1 cellular context compared by ENCODE assay signal in the genomic region with DNA sequence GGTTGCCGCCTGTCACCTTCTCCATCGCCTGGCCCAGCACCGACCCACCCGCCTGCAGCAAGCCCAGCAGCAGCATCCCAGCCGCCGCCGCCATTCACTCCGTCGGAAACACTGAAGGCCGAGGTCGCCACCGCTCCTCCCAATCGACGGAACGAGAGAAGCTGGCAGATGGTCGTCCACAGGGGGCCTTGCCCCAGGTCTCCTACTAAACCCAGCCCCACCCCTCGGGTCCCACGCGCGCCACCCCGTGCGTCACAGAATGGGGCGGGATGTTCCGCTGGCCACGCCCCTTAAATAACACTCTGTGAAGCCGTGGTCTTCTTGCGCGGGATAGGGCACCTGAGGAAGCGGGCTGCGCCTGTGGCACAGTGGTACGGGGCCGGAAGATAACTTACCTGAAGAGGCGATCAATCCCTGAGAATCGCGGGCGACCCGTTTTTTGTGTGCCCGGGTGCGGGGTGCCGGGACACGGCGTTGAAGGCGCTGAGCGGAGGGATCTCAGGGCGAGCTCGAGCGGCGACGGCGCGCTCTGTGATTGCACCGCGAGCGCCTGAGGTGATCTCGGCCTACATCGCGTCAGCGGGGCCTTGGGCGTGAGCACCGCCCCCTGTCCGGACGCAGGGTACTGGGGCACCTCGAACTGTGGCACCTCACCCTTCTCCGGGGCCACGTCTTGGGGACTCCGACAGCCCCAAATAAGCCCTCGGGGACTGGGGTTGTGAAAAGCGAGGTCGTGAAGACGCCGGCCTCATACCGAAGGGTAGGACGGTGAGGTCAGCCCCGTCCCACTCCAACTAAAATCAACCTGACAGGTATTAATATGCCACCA.
TF ChIP-seq lines count a peak whose summit lies in the region.

A gene (minus strand): TSS at position 207 of the 829 bp plus-strand sequence. CDS start 113 bp downstream, at position 94.

TF ChIP-seq in K562, 482 proteins besides CTCF, POLR2A, EP300 and RAD21 (continued from another document and continues in another):
- TF ChIP-seq, protein P1, sequence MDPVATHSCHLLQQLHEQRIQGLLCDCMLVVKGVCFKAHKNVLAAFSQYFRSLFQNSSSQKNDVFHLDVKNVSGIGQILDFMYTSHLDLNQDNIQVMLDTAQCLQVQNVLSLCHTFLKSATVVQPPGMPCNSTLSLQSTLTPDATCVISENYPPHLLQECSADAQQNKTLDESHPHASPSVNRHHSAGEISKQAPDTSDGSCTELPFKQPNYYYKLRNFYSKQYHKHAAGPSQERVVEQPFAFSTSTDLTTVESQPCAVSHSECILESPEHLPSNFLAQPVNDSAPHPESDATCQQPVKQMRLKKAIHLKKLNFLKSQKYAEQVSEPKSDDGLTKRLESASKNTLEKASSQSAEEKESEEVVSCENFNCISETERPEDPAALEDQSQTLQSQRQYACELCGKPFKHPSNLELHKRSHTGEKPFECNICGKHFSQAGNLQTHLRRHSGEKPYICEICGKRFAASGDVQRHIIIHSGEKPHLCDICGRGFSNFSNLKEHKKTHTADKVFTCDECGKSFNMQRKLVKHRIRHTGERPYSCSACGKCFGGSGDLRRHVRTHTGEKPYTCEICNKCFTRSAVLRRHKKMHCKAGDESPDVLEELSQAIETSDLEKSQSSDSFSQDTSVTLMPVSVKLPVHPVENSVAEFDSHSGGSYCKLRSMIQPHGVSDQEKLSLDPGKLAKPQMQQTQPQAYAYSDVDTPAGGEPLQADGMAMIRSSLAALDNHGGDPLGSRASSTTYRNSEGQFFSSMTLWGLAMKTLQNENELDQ (CRISPR knock-in tag; IDR thresholded peaks at IDR 0.05; ENCODE audit: borderline replicate concordance), result no peak
- TF ChIP-seq POLR2AphosphoS2 (IDR thresholded peaks at IDR 0.05; ENCODE audit: low read length) (no peak), TEAD4 (IDR thresholded peaks at IDR 0.05; ENCODE audit: low read length) (peak; percentile 23; the same call in 1 of the 2 replicates), TEAD4 (CRISPR knock-in tag; IDR thresholded peaks at IDR 0.05; ENCODE audit: borderline replicate concordance) (no peak), RBM17 (IDR thresholded peaks at IDR 0.05; ENCODE audit: borderline replicate concordance, low read depth, low read length) (no peak), GTF2E2 (tag; IDR thresholded peaks at IDR 0.05) (0 out of 2 replicates have a peak, but pooled peaks have one; percentile 51), SAP30 (IDR thresholded peaks at IDR 0.05; ENCODE audit: borderline replicate concordance, insufficient read depth, low read depth, low read length, poor library complexity, severe bottlenecking) (peak; percentile 91), BACH1 (tag; IDR thresholded peaks at IDR 0.05) (no peak), KLF1 (tag; IDR thresholded peaks at IDR 0.05) (peak; percentile 59), NEUROD1 (IDR thresholded peaks at IDR 0.05; ENCODE audit: borderline replicate concordance, low read depth, low read length, partially characterized antibody) (peak; percentile 70), TCF7 (IDR thresholded peaks at IDR 0.05; ENCODE audit: borderline replicate concordance) (no peak; the same call in 1 of the 2 replicates), ETV5 (CRISPR knock-in tag; IDR thresholded peaks at IDR 0.05; ENCODE audit: low read depth) (peak; percentile 85), MTF1 (CRISPR knock-in tag; IDR thresholded peaks at IDR 0.05; ENCODE audit: borderline replicate concordance) (no peak), ZNF175 (CRISPR knock-in tag; IDR thresholded peaks at IDR 0.05; ENCODE audit: low read depth) (no peak), ZNF583 (CRISPR knock-in tag; IDR thresholded peaks at IDR 0.05) (0 out of 2 replicates have a peak, but pooled peaks have one; percentile 39), ZKSCAN1 (IDR thresholded peaks at IDR 0.05; ENCODE audit: low read depth, low read length) (no peak; the same call in 1 of the 2 replicates), NR1H2 (CRISPR knock-in tag; IDR thresholded peaks at IDR 0.05) (peak; percentile 93), TBP (optimal IDR thresholded peaks at IDR 0.05; ENCODE audit: low read depth, low read length) (peak; percentile 87), ZBTB17 (CRISPR knock-in tag; IDR thresholded peaks at IDR 0.05) (peak; percentile 65), ELF1 (tag; IDR thresholded peaks at IDR 0.05) (no peak; the same call in 1 of the 2 replicates), SIRT6 (IDR thresholded peaks at IDR 0.05; ENCODE audit: low read depth, low read length) (no peak), ZNF124 (CRISPR knock-in tag; IDR thresholded peaks at IDR 0.05) (no peak), HMG20A (CRISPR knock-in tag; conservative IDR thresholded peaks at IDR 0.05) (no peak), ZBTB8A (IDR thresholded peaks at IDR 0.05; ENCODE audit: partially characterized antibody) (no peak), TRIM28 (IDR thresholded peaks at IDR 0.05) (peak; percentile 64), ZZZ3 (IDR thresholded peaks at IDR 0.05) (peak; percentile 96), ZC3H11A (IDR thresholded peaks at IDR 0.05; ENCODE audit: low read depth, low read length) (no peak), MAZ (CRISPR knock-in tag; conservative IDR thresholded peaks at IDR 0.05 in 1 of 2, IDR thresholded peaks at IDR 0.05 in 1 of 2) (peak; percentile 87 to 92), ZNF644 (tag; IDR thresholded peaks at IDR 0.05; ENCODE audit: low read depth) (0 out of 2 replicates have a peak, but pooled peaks have one; percentile 26), FOXK1 (CRISPR knock-in tag; IDR thresholded peaks at IDR 0.05; ENCODE audit: borderline replicate concordance) (peak; percentile 1; the same call in 1 of the 2 replicates), NCOA6 (IDR thresholded peaks at IDR 0.05) (peak; percentile 67; the same call in 1 of the 2 replicates), FIP1L1 (IDR thresholded peaks at IDR 0.05; ENCODE audit: low read depth, low read length, poor library complexity, severe bottlenecking) (peak; percentile 43), ZC3H8 (IDR thresholded peaks at IDR 0.05) (peak; percentile 65; the same call in 1 of the 2 replicates), MEIS2 (IDR thresholded peaks at IDR 0.05; ENCODE audit: partially characterized antibody) (no peak)
- TF ChIP-seq, protein P2, sequence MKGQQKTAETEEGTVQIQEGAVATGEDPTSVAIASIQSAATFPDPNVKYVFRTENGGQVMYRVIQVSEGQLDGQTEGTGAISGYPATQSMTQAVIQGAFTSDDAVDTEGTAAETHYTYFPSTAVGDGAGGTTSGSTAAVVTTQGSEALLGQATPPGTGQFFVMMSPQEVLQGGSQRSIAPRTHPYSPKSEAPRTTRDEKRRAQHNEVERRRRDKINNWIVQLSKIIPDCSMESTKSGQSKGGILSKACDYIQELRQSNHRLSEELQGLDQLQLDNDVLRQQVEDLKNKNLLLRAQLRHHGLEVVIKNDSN (CRISPR knock-in tag; IDR thresholded peaks at IDR 0.05), result peak; percentile 59
- TF ChIP-seq, protein P3, sequence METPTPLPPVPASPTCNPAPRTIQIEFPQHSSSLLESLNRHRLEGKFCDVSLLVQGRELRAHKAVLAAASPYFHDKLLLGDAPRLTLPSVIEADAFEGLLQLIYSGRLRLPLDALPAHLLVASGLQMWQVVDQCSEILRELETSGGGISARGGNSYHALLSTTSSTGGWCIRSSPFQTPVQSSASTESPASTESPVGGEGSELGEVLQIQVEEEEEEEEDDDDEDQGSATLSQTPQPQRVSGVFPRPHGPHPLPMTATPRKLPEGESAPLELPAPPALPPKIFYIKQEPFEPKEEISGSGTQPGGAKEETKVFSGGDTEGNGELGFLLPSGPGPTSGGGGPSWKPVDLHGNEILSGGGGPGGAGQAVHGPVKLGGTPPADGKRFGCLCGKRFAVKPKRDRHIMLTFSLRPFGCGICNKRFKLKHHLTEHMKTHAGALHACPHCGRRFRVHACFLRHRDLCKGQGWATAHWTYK (CRISPR knock-in tag; IDR thresholded peaks at IDR 0.05), result peak; percentile 60; the same call in 1 of the 2 replicates
- TF ChIP-seq, protein P4, sequence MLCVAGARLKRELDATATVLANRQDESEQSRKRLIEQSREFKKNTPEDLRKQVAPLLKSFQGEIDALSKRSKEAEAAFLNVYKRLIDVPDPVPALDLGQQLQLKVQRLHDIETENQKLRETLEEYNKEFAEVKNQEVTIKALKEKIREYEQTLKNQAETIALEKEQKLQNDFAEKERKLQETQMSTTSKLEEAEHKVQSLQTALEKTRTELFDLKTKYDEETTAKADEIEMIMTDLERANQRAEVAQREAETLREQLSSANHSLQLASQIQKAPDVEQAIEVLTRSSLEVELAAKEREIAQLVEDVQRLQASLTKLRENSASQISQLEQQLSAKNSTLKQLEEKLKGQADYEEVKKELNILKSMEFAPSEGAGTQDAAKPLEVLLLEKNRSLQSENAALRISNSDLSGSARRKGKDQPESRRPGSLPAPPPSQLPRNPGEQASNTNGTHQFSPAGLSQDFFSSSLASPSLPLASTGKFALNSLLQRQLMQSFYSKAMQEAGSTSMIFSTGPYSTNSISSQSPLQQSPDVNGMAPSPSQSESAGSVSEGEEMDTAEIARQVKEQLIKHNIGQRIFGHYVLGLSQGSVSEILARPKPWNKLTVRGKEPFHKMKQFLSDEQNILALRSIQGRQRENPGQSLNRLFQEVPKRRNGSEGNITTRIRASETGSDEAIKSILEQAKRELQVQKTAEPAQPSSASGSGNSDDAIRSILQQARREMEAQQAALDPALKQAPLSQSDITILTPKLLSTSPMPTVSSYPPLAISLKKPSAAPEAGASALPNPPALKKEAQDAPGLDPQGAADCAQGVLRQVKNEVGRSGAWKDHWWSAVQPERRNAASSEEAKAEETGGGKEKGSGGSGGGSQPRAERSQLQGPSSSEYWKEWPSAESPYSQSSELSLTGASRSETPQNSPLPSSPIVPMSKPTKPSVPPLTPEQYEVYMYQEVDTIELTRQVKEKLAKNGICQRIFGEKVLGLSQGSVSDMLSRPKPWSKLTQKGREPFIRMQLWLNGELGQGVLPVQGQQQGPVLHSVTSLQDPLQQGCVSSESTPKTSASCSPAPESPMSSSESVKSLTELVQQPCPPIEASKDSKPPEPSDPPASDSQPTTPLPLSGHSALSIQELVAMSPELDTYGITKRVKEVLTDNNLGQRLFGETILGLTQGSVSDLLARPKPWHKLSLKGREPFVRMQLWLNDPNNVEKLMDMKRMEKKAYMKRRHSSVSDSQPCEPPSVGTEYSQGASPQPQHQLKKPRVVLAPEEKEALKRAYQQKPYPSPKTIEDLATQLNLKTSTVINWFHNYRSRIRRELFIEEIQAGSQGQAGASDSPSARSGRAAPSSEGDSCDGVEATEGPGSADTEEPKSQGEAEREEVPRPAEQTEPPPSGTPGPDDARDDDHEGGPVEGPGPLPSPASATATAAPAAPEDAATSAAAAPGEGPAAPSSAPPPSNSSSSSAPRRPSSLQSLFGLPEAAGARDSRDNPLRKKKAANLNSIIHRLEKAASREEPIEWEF (CRISPR knock-in tag; IDR thresholded peaks at IDR 0.05), result no peak
- TF ChIP-seq, protein P5, sequence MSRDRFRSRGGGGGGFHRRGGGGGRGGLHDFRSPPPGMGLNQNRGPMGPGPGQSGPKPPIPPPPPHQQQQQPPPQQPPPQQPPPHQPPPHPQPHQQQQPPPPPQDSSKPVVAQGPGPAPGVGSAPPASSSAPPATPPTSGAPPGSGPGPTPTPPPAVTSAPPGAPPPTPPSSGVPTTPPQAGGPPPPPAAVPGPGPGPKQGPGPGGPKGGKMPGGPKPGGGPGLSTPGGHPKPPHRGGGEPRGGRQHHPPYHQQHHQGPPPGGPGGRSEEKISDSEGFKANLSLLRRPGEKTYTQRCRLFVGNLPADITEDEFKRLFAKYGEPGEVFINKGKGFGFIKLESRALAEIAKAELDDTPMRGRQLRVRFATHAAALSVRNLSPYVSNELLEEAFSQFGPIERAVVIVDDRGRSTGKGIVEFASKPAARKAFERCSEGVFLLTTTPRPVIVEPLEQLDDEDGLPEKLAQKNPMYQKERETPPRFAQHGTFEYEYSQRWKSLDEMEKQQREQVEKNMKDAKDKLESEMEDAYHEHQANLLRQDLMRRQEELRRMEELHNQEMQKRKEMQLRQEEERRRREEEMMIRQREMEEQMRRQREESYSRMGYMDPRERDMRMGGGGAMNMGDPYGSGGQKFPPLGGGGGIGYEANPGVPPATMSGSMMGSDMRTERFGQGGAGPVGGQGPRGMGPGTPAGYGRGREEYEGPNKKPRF (IDR thresholded peaks at IDR 0.05; ENCODE audit: low read depth, low read length), result no peak
- TF ChIP-seq, protein P6, sequence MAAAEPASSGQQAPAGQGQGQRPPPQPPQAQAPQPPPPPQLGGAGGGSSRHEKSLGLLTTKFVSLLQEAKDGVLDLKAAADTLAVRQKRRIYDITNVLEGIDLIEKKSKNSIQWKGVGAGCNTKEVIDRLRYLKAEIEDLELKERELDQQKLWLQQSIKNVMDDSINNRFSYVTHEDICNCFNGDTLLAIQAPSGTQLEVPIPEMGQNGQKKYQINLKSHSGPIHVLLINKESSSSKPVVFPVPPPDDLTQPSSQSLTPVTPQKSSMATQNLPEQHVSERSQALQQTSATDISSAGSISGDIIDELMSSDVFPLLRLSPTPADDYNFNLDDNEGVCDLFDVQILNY (CRISPR knock-in tag; IDR thresholded peaks at IDR 0.05), result no peak
- TF ChIP-seq, protein P7, sequence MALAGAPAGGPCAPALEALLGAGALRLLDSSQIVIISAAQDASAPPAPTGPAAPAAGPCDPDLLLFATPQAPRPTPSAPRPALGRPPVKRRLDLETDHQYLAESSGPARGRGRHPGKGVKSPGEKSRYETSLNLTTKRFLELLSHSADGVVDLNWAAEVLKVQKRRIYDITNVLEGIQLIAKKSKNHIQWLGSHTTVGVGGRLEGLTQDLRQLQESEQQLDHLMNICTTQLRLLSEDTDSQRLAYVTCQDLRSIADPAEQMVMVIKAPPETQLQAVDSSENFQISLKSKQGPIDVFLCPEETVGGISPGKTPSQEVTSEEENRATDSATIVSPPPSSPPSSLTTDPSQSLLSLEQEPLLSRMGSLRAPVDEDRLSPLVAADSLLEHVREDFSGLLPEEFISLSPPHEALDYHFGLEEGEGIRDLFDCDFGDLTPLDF (CRISPR knock-in tag; IDR thresholded peaks at IDR 0.05), result no peak; the same call in 1 of the 2 replicates
